ENCODE assay signal across 14 cellular contexts in the genomic region with DNA sequence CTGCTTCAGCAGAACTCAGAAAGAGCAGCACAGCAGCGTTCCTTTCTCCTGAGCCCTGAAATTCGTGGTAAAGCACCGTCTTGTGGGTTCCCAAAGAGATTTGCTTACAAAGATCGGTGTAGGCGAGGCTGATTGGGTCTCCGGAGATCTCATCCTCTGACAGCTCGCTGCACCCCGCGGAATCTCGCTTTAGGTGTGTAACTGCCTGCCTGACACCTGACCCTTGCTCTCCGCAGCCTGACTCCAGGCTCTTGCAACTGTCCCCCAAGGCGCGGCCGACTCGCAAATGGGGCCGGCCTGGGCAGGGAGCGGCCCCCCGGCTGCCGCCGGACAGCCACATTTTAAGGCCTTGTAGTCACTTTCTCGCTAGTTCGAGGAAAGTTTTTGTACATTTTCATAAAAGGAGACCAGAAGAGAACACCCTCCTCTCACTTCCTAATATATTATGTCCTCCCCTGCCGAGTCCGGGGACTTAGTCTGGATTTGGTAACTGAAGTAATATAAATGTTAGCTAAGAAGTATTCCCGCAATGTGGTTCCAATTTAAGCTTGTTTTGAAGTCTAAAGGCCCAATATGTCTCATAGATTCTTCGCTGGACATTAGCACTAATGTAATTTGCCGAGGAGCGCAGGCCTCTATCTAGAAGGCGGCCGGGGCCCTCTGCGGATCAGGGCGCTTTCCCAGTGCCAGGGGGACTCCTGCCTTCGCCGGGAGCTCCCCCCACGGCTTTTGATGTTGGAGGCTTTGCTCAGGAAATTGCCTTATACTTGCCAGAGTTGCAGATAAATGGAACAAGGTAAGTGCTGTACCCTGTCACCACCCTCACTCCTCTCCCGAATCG.
A peak's percentile ranks its signal among the peaks of the same experiment; 100 is the strongest.
DNase-seq lines count a peak whose midpoint lies in the region; ATAC-seq and TF ChIP-seq lines count a peak whose summit lies in the region.
"Had no signal": no experiment of that assay in that cellular context is flagged by ENCODE, and none has a peak within 500 bp of the region (broad histone marks: within the 10 kb centered on the region; RNA-seq: fewer than 3 reads in every experiment).

No MANE protein-coding gene starts in this region.

- H3K4me3 Mint-ChIP-seq in activated T-cell treated with anti-CD3 and anti-CD28 coated beads, Interleukin-2, amount 50 U/mL, for 24 hours = peak overlapping the region; percentile 28
- peak overlapping the region; percentile 77 to 81 (median 78) for H3K4me3 Mint-ChIP-seq in nephron
- H3K4me3 Mint-ChIP-seq in T-helper 2 cell treated with Interferon-gamma antibody and Interleukin-4, amounts not matched to agents 5 μg/mL and 100 μg/mL, for 36 hours = no peak overlapping the region

- 43 to 51% methylated on average over 33 to 37 of the region's 37 CpGs for WGBS in tibial nerve, 2 donors

- no peak overlapping the region for H3K4me3 ChIP-seq in fibroblast of mammary gland (ENCODE audit: control insufficient read depth, low read depth, low read length)
- peak overlapping the region in 3 of 4 donors; percentile 1 to 41 (median 39) for H3K4me3 ChIP-seq in tibial nerve
- H3K4me3 ChIP-seq: A549 had no signal

- no peaks in the 10 kb centered on the region for H3K36me3 ChIP-seq in tibial nerve
- H3K36me3 ChIP-seq: neutrophil had no signal

- no peak for TF ChIP-seq EP300 in tibial nerve (IDR thresholded peaks at IDR 0.05)

- no peaks in the 10 kb centered on the region for H3K9me3 ChIP-seq in tibial nerve
- H3K9me3 ChIP-seq: A549, neutrophil had no signal

- ATAC-seq in HG03571 (IDR thresholded peaks at IDR 0.05; ENCODE audit: unreplicated experiment) = no peak
- ATAC-seq: A549 had no signal

- H3K4me1 ChIP-seq in tibial nerve = peaks cover 0 to 27% (median 0%) of the 10 kb centered on the region in 4 donors
- H3K4me1 ChIP-seq: A549 had no signal

- DNase-seq in activated T-cell treated with anti-CD3 and anti-CD28 coated beads, Interleukin-2, amount 50 U/mL, for 24 hours = no peak
- DNase-seq in activated T-cell treated with anti-CD3 and anti-CD28 coated beads for 4 hours (no peak), fibroblast of mammary gland (ENCODE audit: low read depth) (peak; percentile 46), tibial nerve (ENCODE audit: low spot score in 2 of 2) (no peak), medulla oblongata (ENCODE audit: extremely low spot score) (no peak)
- DNase-seq in T-helper 2 cell treated with Interferon-gamma antibody and Interleukin-4, amounts not matched to agents 5 μg/mL and 100 μg/mL, for 36 hours (ENCODE audit: low spot score) = no peak
- DNase-seq: activated CD4-positive, alpha-beta T cell treated with anti-CD3 and anti-CD28 coated beads, Interleukin-2, amount 50 U/mL, for 4 hours; KBM-7; NCI-H2171 treated with DMSO at 0.1 percent for 48 hours had no signal

- peaks cover 77% of the 10 kb centered on the region for H3K27me3 Mint-ChIP-seq in activated T-cell treated with anti-CD3 and anti-CD28 coated beads, Interleukin-2, amount 50 U/mL, for 24 hours
- peaks cover 42% of the 10 kb centered on the region for H3K27me3 Mint-ChIP-seq in nephron (ENCODE audit: low read depth)
- H3K27me3 Mint-ChIP-seq in T-helper 2 cell treated with Interferon-gamma antibody and Interleukin-4, amounts not matched to agents 5 μg/mL and 100 μg/mL, for 36 hours (ENCODE audit: low read depth) = peaks cover 68% of the 10 kb centered on the region

- no peaks in the 10 kb centered on the region for H3K9me3 Mint-ChIP-seq in activated T-cell treated with anti-CD3 and anti-CD28 coated beads, Interleukin-2, amount 50 U/mL, for 24 hours
- no peaks in the 10 kb centered on the region for H3K9me3 Mint-ChIP-seq in nephron
- H3K9me3 Mint-ChIP-seq in T-helper 2 cell treated with Interferon-gamma antibody and Interleukin-4, amounts not matched to agents 5 μg/mL and 100 μg/mL, for 36 hours = peaks cover 4% of the 10 kb centered on the region

- no peak for TF ChIP-seq POLR2A in tibial nerve (IDR thresholded peaks at IDR 0.05)

- peak overlapping the region in 1 of 4 donors; percentile 30 for H3K27ac ChIP-seq in tibial nerve
- H3K27ac ChIP-seq: A549, neutrophil, RWPE1 had no signal

- no peak overlapping the region for H3K27ac Mint-ChIP-seq in activated T-cell treated with anti-CD3 and anti-CD28 coated beads, Interleukin-2, amount 50 U/mL, for 24 hours
- H3K27ac Mint-ChIP-seq in nephron = peak overlapping the region; percentile 67 to 87 (median 80)
- no peak overlapping the region for H3K27ac Mint-ChIP-seq in T-helper 2 cell treated with Interferon-gamma antibody and Interleukin-4, amounts not matched to agents 5 μg/mL and 100 μg/mL, for 36 hours

- H3K36me3 Mint-ChIP-seq in activated T-cell treated with anti-CD3 and anti-CD28 coated beads, Interleukin-2, amount 50 U/mL, for 24 hours (ENCODE audit: low read depth) = no peaks in the 10 kb centered on the region
- no peaks in the 10 kb centered on the region for H3K36me3 Mint-ChIP-seq in nephron (ENCODE audit: low read depth)
- no peaks in the 10 kb centered on the region for H3K36me3 Mint-ChIP-seq in T-helper 2 cell treated with Interferon-gamma antibody and Interleukin-4, amounts not matched to agents 5 μg/mL and 100 μg/mL, for 36 hours (ENCODE audit: low read depth)

- peaks cover 0 to 21% of the 10 kb centered on the region in 2 donors for H3K27me3 ChIP-seq in tibial nerve

- peaks cover 14% of the 10 kb centered on the region for H3K4me1 Mint-ChIP-seq in activated T-cell treated with anti-CD3 and anti-CD28 coated beads, Interleukin-2, amount 50 U/mL, for 24 hours (ENCODE audit: low read depth)
- H3K4me1 Mint-ChIP-seq in nephron = peaks cover 45% of the 10 kb centered on the region
- H3K4me1 Mint-ChIP-seq in T-helper 2 cell treated with Interferon-gamma antibody and Interleukin-4, amounts not matched to agents 5 μg/mL and 100 μg/mL, for 36 hours (ENCODE audit: low read depth) = peaks cover 4% of the 10 kb centered on the region

- TF ChIP-seq CTCF in fibroblast of mammary gland (conservative IDR thresholded peaks at IDR 0.05; ENCODE audit: control insufficient read depth, insufficient read depth, low read depth, low read length) (no peak), nephron (IDR thresholded peaks at IDR 0.05; ENCODE audit: unreplicated experiment in 3 of 3) (no peak), tibial nerve (IDR thresholded peaks at IDR 0.05) (no peak)

Comparison
In these comparisons a context has a peak if more than half of its experiments do, and no peak if none do; other contexts are left out.
1. H3K27ac Mint-ChIP-seq: peak in nephron (3 of 3); none in activated T-cell treated with anti-CD3 and anti-CD28 coated beads, Interleukin-2, amount 50 U/mL, for 24 hours (single experiment) and T-helper 2 cell treated with Interferon-gamma antibody and Interleukin-4, amounts not matched to agents 5 μg/mL and 100 μg/mL, for 36 hours (single experiment).